Comparison of ENCODE assay signal across 10 cellular contexts in genomic region chr1:12405325-12406217, GRCh38.
A peak's percentile ranks its signal among the peaks of the same experiment; 100 is the strongest.
DNase-seq lines count a peak whose midpoint lies in the region; ATAC-seq and TF ChIP-seq lines count a peak whose summit lies in the region.
"Had no signal": no experiment of that assay in that cellular context is flagged by ENCODE, and none has a peak within 500 bp of the region (broad histone marks: within the 10 kb centered on the region; RNA-seq: fewer than 3 reads in every experiment).

No MANE protein-coding gene starts in this region.

- CTCF ChIA-PET in activated CD8-positive, alpha-beta memory T cell treated with anti-CD3 and anti-CD28 coated beads, Interleukin-2, amount 10 ng/mL, durations not matched to agents 7 days and 5 days (lab: Charles Lee) = interaction anchor here (0.6 kb wide), 1 partner anchor 115 kb away, joined by 3 read pairs; no protein-coding TSS in a partner anchor

- peaks cover 22% of the 10 kb centered on the region for H3K36me3 Mint-ChIP-seq in neural crest cell (ENCODE audit: low read depth)
- peaks cover 40% of the 10 kb centered on the region for H3K36me3 Mint-ChIP-seq in activated CD8-positive, alpha-beta memory T cell treated with anti-CD3 and anti-CD28 coated beads, Interleukin-2, amount 10 ng/mL, durations not matched to agents 7 days and 5 days

- no peak overlapping the region for H3K9ac ChIP-seq in BLaER1
- H3K9ac ChIP-seq in OCI-LY1 (ENCODE audit: low read length) = no peak overlapping the region
- no peak overlapping the region for H3K9ac ChIP-seq in fibroblast of lung (ENCODE audit: insufficient read depth, low read length)
- H3K9ac ChIP-seq in Karpas-422 (ENCODE audit: low read length) = no peak overlapping the region

- H3K4me3 ChIP-seq in BLaER1 (no peak overlapping the region), OCI-LY1 (ENCODE audit: low read depth, low read length, poor library complexity, severe bottlenecking) (no peak overlapping the region), fibroblast of lung (replicated peaks in 1 of 4; ENCODE audit: control extremely low read depth in 1 of 4, insufficient read depth in 1 of 4, low read depth in 3 of 4, low read length in 4 of 4) (no peak overlapping the region), Karpas-422 (ENCODE audit: low read length) (no peak overlapping the region)

- no peak overlapping the region for H3K27ac ChIP-seq in BLaER1
- H3K27ac ChIP-seq in OCI-LY1 (ENCODE audit: low read depth, low read length, poor library complexity, severe bottlenecking) = no peak overlapping the region
- H3K27ac ChIP-seq in fibroblast of lung (ENCODE audit: insufficient read depth, low read length) = no peak overlapping the region
- H3K27ac ChIP-seq in Karpas-422 (ENCODE audit: low read length) = no peak overlapping the region

- peak overlapping the region; percentile 61 for H3K4me3 Mint-ChIP-seq in neural crest cell
- H3K4me3 Mint-ChIP-seq in activated CD8-positive, alpha-beta memory T cell treated with anti-CD3 and anti-CD28 coated beads, Interleukin-2, amount 10 ng/mL, durations not matched to agents 7 days and 5 days = no peak overlapping the region

- no peaks in the 10 kb centered on the region for H3K27me3 ChIP-seq in BLaER1
- H3K27me3 ChIP-seq in OCI-LY1 (ENCODE audit: insufficient read depth, low read length) = no peaks in the 10 kb centered on the region
- no peaks in the 10 kb centered on the region for H3K27me3 ChIP-seq in fibroblast of lung (ENCODE audit: control insufficient read depth, insufficient read depth, low read length)
- H3K27me3 ChIP-seq in Karpas-422 (ENCODE audit: low read length) = no peaks in the 10 kb centered on the region

- H3F3A ChIP-seq in OCI-LY1 (ENCODE audit: insufficient read depth, low read length) = no peaks in the 10 kb centered on the region

- H3K9me2 ChIP-seq in OCI-LY1 (ENCODE audit: low read depth, low read length) (no peaks in the 10 kb centered on the region), Karpas-422 (replicated peaks; ENCODE audit: insufficient read depth, low read length) (no peaks in the 10 kb centered on the region)

- TF ChIP-seq CTCF in OCI-LY1 (IDR thresholded peaks at IDR 0.05; ENCODE audit: low read length) (0 out of 2 replicates have a peak, but pooled peaks have one; percentile 3), fibroblast of lung (conservative IDR thresholded peaks at IDR 0.05 in 1 of 2, IDR thresholded peaks at IDR 0.05 in 1 of 2; ENCODE audit: low read depth in 1 of 2, low read length in 2 of 2) (peak in 1 of 2 donors; percentile 35), neural crest cell (conservative IDR thresholded peaks at IDR 0.05) (peak; percentile 52)

- DNase-seq in fibroblast of lung (ENCODE audit: low read depth in 2 of 2) = peak; percentile 58 to 66
- no peak for DNase-seq in neural crest cell (ENCODE audit: low read depth, low spot score)
- DNase-seq in NCI-H2107 (lab: John Stamatoyannopoulos, UW) = no peak
- no peak for DNase-seq in activated CD8-positive, alpha-beta memory T cell treated with anti-CD3 and anti-CD28 coated beads, Interleukin-2, amount 10 ng/mL, durations not matched to agents 7 days and 5 days
- no peak for DNase-seq in NCI-H510A (lab: John Stamatoyannopoulos, UW)
- DNase-seq in Karpas-422 = no peak
- DNase-seq: kidney glomerular epithelial cell, SW 1271 had no signal

- no peaks in the 10 kb centered on the region for H3K79me2 ChIP-seq in OCI-LY1 (ENCODE audit: insufficient read depth, low read length)
- no peaks in the 10 kb centered on the region for H3K79me2 ChIP-seq in fibroblast of lung (ENCODE audit: control insufficient read depth, insufficient read depth, low read length)
- H3K79me2 ChIP-seq in Karpas-422 (ENCODE audit: low read length) = no peaks in the 10 kb centered on the region

- H2AFZ ChIP-seq in OCI-LY1 (ENCODE audit: low read length) (no peak overlapping the region), fibroblast of lung (ENCODE audit: low read length) (no peak overlapping the region), Karpas-422 (ENCODE audit: low read length) (no peak overlapping the region)

- peak overlapping the region; percentile 39 for H3K4me2 ChIP-seq in BLaER1
- no peak overlapping the region for H3K4me2 ChIP-seq in OCI-LY1 (ENCODE audit: low read length)
- no peak overlapping the region for H3K4me2 ChIP-seq in fibroblast of lung (ENCODE audit: extremely low read depth, insufficient read depth, low read length)
- H3K4me2 ChIP-seq in Karpas-422 (ENCODE audit: low read depth, low read length, poor library complexity, severe bottlenecking) = no peak overlapping the region

- H3K9me3 ChIP-seq in BLaER1 = peaks cover 11% of the 10 kb centered on the region
- 0 out of 2 replicates have a peak, but pooled peaks cover 4% of the 10 kb centered on the region for H3K9me3 ChIP-seq in OCI-LY1 (ENCODE audit: low read length)
- H3K9me3 ChIP-seq in fibroblast of lung (ENCODE audit: control insufficient read depth, insufficient read depth, low read depth, low read length) = no peaks in the 10 kb centered on the region
- H3K9me3 ChIP-seq in Karpas-422 (ENCODE audit: low read length) = no peaks in the 10 kb centered on the region

- no peaks in the 10 kb centered on the region for H4K20me1 ChIP-seq in BLaER1
- H4K20me1 ChIP-seq in OCI-LY1 (ENCODE audit: insufficient read depth, low read length) = no peaks in the 10 kb centered on the region
- H4K20me1 ChIP-seq in fibroblast of lung (ENCODE audit: control insufficient read depth, extremely low read depth, insufficient read depth, low read length) = no peaks in the 10 kb centered on the region
- no peaks in the 10 kb centered on the region for H4K20me1 ChIP-seq in Karpas-422 (ENCODE audit: insufficient read depth, low read depth, low read length)

- ATAC-seq in activated CD8-positive, alpha-beta memory T cell treated with anti-CD3 and anti-CD28 coated beads, Interleukin-2, amount 10 ng/mL, durations not matched to agents 7 days and 5 days = no peak

- H3K4me1 Mint-ChIP-seq in neural crest cell = peaks cover 59% of the 10 kb centered on the region
- H3K4me1 Mint-ChIP-seq in activated CD8-positive, alpha-beta memory T cell treated with anti-CD3 and anti-CD28 coated beads, Interleukin-2, amount 10 ng/mL, durations not matched to agents 7 days and 5 days = peaks cover 18% of the 10 kb centered on the region

- H3K27me3 Mint-ChIP-seq in neural crest cell (ENCODE audit: low read depth) = no peaks in the 10 kb centered on the region
- H3K27me3 Mint-ChIP-seq in activated CD8-positive, alpha-beta memory T cell treated with anti-CD3 and anti-CD28 coated beads, Interleukin-2, amount 10 ng/mL, durations not matched to agents 7 days and 5 days = no peaks in the 10 kb centered on the region

- H3K36me3 ChIP-seq in BLaER1 (peaks cover 56% of the 10 kb centered on the region), OCI-LY1 (ENCODE audit: insufficient read depth, low read length) (peaks cover 20% of the 10 kb centered on the region), fibroblast of lung (ENCODE audit: control insufficient read depth, insufficient read depth, low read length) (peaks cover 4% of the 10 kb centered on the region), Karpas-422 (ENCODE audit: insufficient read depth, low read length) (peaks cover 5% of the 10 kb centered on the region; the same call in 1 of the 2 replicates)

- H3K4me1 ChIP-seq in BLaER1 (peaks cover 36% of the 10 kb centered on the region), OCI-LY1 (ENCODE audit: insufficient read depth, low read length, severe bottlenecking) (no peaks in the 10 kb centered on the region), fibroblast of lung (ENCODE audit: control insufficient read depth, extremely low read depth, insufficient read depth, low read length) (peaks cover 12% of the 10 kb centered on the region), Karpas-422 (ENCODE audit: low read length) (no peaks in the 10 kb centered on the region)

- peak overlapping the region; percentile 88 for H3K27ac Mint-ChIP-seq in neural crest cell (ENCODE audit: unreplicated experiment)
- H3K27ac Mint-ChIP-seq in activated CD8-positive, alpha-beta memory T cell treated with anti-CD3 and anti-CD28 coated beads, Interleukin-2, amount 10 ng/mL, durations not matched to agents 7 days and 5 days = no peak overlapping the region

- peaks cover 4% of the 10 kb centered on the region for H3K9me3 Mint-ChIP-seq in neural crest cell
- H3K9me3 Mint-ChIP-seq in activated CD8-positive, alpha-beta memory T cell treated with anti-CD3 and anti-CD28 coated beads, Interleukin-2, amount 10 ng/mL, durations not matched to agents 7 days and 5 days (ENCODE audit: low read depth) = peaks cover 8% of the 10 kb centered on the region

Comparison
In these comparisons a context has a peak if more than half of its experiments do, and no peak if none do; other contexts are left out.
1. DNase-seq: peak in fibroblast of lung (2 of 2); none in neural crest cell (single experiment), NCI-H2107 (single experiment), activated CD8-positive, alpha-beta memory T cell treated with anti-CD3 and anti-CD28 coated beads, Interleukin-2, amount 10 ng/mL, durations not matched to agents 7 days and 5 days (single experiment), NCI-H510A (single experiment) and Karpas-422 (single experiment).